8 cellular contexts compared by ENCODE assay signal in the genomic region with DNA sequence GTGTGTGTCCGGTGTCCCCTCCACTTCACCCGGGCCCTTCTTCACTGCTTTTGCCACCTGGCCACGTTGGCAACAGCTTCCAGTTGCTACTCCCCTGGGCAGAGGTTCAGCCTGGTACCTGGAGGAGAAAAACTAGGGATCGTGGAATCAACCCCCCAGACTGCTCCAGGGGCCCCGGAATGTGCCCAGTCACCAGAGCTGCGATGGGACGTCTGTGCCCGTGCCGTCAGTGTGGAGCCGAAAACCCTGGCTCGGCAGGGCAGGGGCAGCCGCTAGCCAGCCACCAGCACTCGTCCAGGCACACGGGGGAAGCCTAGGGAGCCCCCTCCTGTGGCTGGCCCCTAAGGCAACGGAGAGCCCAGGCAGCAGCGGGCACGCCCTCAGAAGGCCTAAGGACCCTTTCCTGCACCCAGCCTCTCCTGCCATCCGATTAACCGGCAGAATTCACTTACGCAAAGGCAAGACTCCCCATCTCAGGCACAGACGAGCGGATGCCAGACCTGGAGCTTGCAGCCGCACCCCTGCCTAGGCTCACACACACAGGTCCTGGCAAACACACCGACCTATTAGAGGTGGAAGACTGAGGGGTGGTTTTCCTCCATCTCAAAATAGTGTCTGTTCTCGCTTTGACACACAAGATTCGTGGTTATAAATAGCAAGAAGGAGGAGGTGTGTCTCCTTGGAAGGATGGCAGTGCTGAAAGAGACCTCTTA.
DNase-seq lines count a peak whose midpoint lies in the region; ATAC-seq and TF ChIP-seq lines count a peak whose summit lies in the region.

No MANE protein-coding gene starts in this region.

- no peak overlapping the region for H2AFZ ChIP-seq in OCI-LY1 (ENCODE audit: low read length)

- H3K4me3 ChIP-seq in GM12864 (ENCODE audit: low read depth, low read length) (peak overlapping the region; percentile 74), OCI-LY1 (ENCODE audit: low read depth, low read length, poor library complexity, severe bottlenecking) (peak overlapping the region; percentile 48), epithelial cell of proximal tubule (ENCODE audit: low read depth, low read length) (peak overlapping the region; percentile 61), retinal pigment epithelial cell (ENCODE audit: low read length) (peak overlapping the region; percentile 52)

- no peaks in the 10 kb centered on the region for H3K9me2 ChIP-seq in OCI-LY1 (ENCODE audit: low read depth, low read length)

- H3F3A ChIP-seq in OCI-LY1 (ENCODE audit: insufficient read depth, low read length) = no peaks in the 10 kb centered on the region

- H3K4me2 ChIP-seq in OCI-LY1 (ENCODE audit: low read length) = peak overlapping the region; percentile 60

- no peak for ATAC-seq in GM19328 (IDR thresholded peaks at IDR 0.05; ENCODE audit: unreplicated experiment)
- no peak for ATAC-seq in HG03108 (IDR thresholded peaks at IDR 0.05; ENCODE audit: unreplicated experiment)

- TF ChIP-seq CTCF in GM12864 (IDR thresholded peaks at IDR 0.05; ENCODE audit: low read depth, low read length, missing control alignments) = no peak
- no peak for TF ChIP-seq CTCF in OCI-LY1 (IDR thresholded peaks at IDR 0.05; ENCODE audit: low read length)
- TF ChIP-seq CTCF in epithelial cell of proximal tubule (conservative IDR thresholded peaks at IDR 0.05; ENCODE audit: low read depth, low read length) = no peak
- TF ChIP-seq CTCF in retinal pigment epithelial cell (conservative IDR thresholded peaks at IDR 0.05; ENCODE audit: low read depth, low read length) = no peak

- H3K36me3 ChIP-seq in OCI-LY1 (ENCODE audit: insufficient read depth, low read length) = no peaks in the 10 kb centered on the region

- no peak overlapping the region for H3K27ac ChIP-seq in OCI-LY1 (ENCODE audit: low read depth, low read length, poor library complexity, severe bottlenecking)

- no peaks in the 10 kb centered on the region for H4K20me1 ChIP-seq in OCI-LY1 (ENCODE audit: insufficient read depth, low read length)

- peak; percentile 40 for DNase-seq in GM12864 (ENCODE audit: low read depth)
- no peak for DNase-seq in epithelial cell of proximal tubule (ENCODE audit: low read depth)
- DNase-seq in retinal pigment epithelial cell (ENCODE audit: low read depth) = no peak
- no peak for DNase-seq in NCI-H510A (lab: John Stamatoyannopoulos, UW)
- DNase-seq in AG20443 (ENCODE audit: low spot score) = no peak

- peaks cover 24% of the 10 kb centered on the region for H3K27me3 ChIP-seq in OCI-LY1 (ENCODE audit: insufficient read depth, low read length)

- H3K9ac ChIP-seq in OCI-LY1 (ENCODE audit: low read length) = no peak overlapping the region

- no peaks in the 10 kb centered on the region for H3K79me2 ChIP-seq in OCI-LY1 (ENCODE audit: insufficient read depth, low read length)

- peaks cover 37% of the 10 kb centered on the region for H3K4me1 ChIP-seq in OCI-LY1 (ENCODE audit: insufficient read depth, low read length, severe bottlenecking)

- no peaks in the 10 kb centered on the region for H3K9me3 ChIP-seq in OCI-LY1 (ENCODE audit: low read length)
